In the genomic region with DNA sequence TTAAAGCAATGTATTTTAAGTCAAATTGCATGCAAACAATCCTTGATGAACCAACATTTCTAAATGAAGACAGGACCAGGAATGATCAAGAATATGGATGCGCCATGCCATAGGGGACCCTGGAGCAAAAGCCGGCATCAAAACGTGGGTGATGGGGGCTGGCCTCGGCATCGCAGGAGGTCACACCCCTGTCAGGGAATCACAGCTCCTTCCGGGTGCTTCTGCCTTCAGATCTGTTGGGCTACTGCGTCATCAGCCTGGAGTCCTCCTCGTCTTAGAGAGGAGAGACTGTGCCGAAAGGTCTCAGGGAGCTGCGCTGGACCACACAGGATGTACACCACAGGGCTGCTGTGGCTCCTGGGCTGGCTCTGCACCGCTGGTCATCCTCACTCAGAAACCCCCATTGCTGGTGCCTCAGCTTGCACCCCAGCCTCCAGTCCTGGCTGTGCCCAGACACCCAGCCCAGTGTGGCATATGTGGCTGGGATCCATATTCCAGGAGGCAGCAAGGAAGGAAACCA, we compare ENCODE assay signal across 29 cellular contexts.
"Had no signal": no experiment of that assay in that cellular context is flagged by ENCODE, and none has a peak within 500 bp of the region (broad histone marks: within the 10 kb centered on the region; RNA-seq: fewer than 3 reads in every experiment).

No MANE protein-coding gene starts in this region.

- H3K36me3 ChIP-seq: esophagus muscularis mucosa, heart left ventricle, spleen, suprapubic skin, tibial artery had no signal

- H3K27ac ChIP-seq: body of pancreas, esophagus muscularis mucosa, foreskin keratinocyte, heart left ventricle, spleen, suprapubic skin, tibial artery, VCaP had no signal

- H3K4me3 Mint-ChIP-seq: activated naive CD8-positive, alpha-beta T cell; immature natural killer cell; memory B cell; naive thymus-derived CD8-positive, alpha-beta T cell; neural crest cell; T-helper 1 cell treated with Interleukin-12 subunit alpha and Interleukin-12 subunit beta and Interleukin-4 antibody, amounts not matched to agents 30 μg/mL and 1 μg/mL, for 36 hours had no signal

- H3K9me3 ChIP-seq: body of pancreas, suprapubic skin had no signal

- H3K9me3 Mint-ChIP-seq: activated T-helper 2 cell treated with anti-CD3 and anti-CD28 coated beads, Interferon-gamma antibody, Interleukin-2, Interleukin-4, amounts not matched to agents 10 μg/mL and 5 μg/mL and 100 μg/mL, durations not matched to agents 14 hours and 24 hours and 36 hours; immature natural killer cell; memory B cell; naive thymus-derived CD8-positive, alpha-beta T cell; T-helper 1 cell treated with Interleukin-12 subunit alpha and Interleukin-12 subunit beta and Interleukin-4 antibody, amounts not matched to agents 30 μg/mL and 1 μg/mL, for 36 hours had no signal

- DNase-seq: activated CD4-positive, alpha-beta T cell treated with anti-CD3 and anti-CD28 coated beads for 48 hours; activated CD4-positive, alpha-beta T cell treated with anti-CD3 and anti-CD28 coated beads, Interleukin-2, amount 50 U/mL, for 48 hours; activated naive CD4-positive, alpha-beta T cell treated with Interleukin-2 at 50 U/mL for 16 hours; anterior cingulate cortex; body of pancreas; dermis blood vessel endothelial cell; effector CD4-positive, alpha-beta T cell; foreskin keratinocyte; heart left ventricle; hypothalamus; immature natural killer cell; kidney; left colon; midbrain; nucleus accumbens; spleen; stimulated activated naive CD4-positive, alpha-beta T cell; T-helper 9 cell; tibial artery had no signal

- H3K4me1 ChIP-seq: body of pancreas, esophagus muscularis mucosa, foreskin keratinocyte, heart left ventricle, spleen, suprapubic skin, tibial artery had no signal

- H3K36me3 Mint-ChIP-seq: activated naive CD8-positive, alpha-beta T cell; immature natural killer cell; memory B cell; naive thymus-derived CD8-positive, alpha-beta T cell had no signal

- ATAC-seq: body of pancreas; foreskin keratinocyte; heart left ventricle; left colon; naive thymus-derived CD8-positive, alpha-beta T cell; right cardiac atrium had no signal

- H3K4me3 ChIP-seq: body of pancreas, esophagus muscularis mucosa, heart left ventricle, spleen, suprapubic skin, tibial artery had no signal

- H3K4me1 Mint-ChIP-seq: immature natural killer cell, memory B cell, neural crest cell had no signal

- H3K27me3 ChIP-seq: body of pancreas, foreskin keratinocyte had no signal
